ENCODE assay signal across 20 cellular contexts in genomic region chr3:55455915-55456314, GRCh38. TPM values are rescaled to one million over a fixed set of nuclear protein-coding genes. Genes with fewer than 3 reads are reported as not detected.
A peak's percentile ranks its signal among the peaks of the same experiment; 100 is the strongest.
DNase-seq lines count a peak whose midpoint lies in the region; TF ChIP-seq lines count a peak whose summit lies in the region.
"Had no signal": no experiment of that assay in that cellular context is flagged by ENCODE, and none has a peak within 500 bp of the region (broad histone marks: within the 10 kb centered on the region; RNA-seq: fewer than 3 reads in every experiment).

No MANE protein-coding gene starts in this region.

- no peaks in the 10 kb centered on the region for H3K79me2 ChIP-seq in osteoblast (ENCODE audit: insufficient read depth, low read length)

- H3K9me3 Mint-ChIP-seq in nephron (no peaks in the 10 kb centered on the region), mesothelial cell of epicardium (no peaks in the 10 kb centered on the region)

- peaks cover 8% of the 10 kb centered on the region for H3K27me3 Mint-ChIP-seq in nephron (ENCODE audit: low read depth)
- H3K27me3 Mint-ChIP-seq in mesothelial cell of epicardium (ENCODE audit: low read depth), result no peaks in the 10 kb centered on the region

- DNase-seq in ecto neural progenitor cell (ENCODE audit: low spot score) (peak; percentile 41), osteoblast (ENCODE audit: insufficient read length, low spot score, missing footprints) (no peak), mesothelial cell of epicardium (ENCODE audit: low spot score in 2 of 2, unreplicated experiment in 2 of 2) (no peak), NCI-H1436 (lab: John Stamatoyannopoulos, UW) (no peak), NCI-H1930 (lab: John Stamatoyannopoulos, UW) (no peak)
- no peak for DNase-seq in activated CD4-positive, alpha-beta T cell treated with anti-CD3 and anti-CD28 coated beads, Interleukin-2, amount 50 U/mL, for 1 hour
- DNase-seq: ACHN; BE2C; C1 segment of cervical spinal cord; CD4-positive, CD25-positive, alpha-beta regulatory T cell; CD8-positive, alpha-beta memory T cell; COR-L47; DMS 273 treated with DMSO at 0.1 percent for 48 hours; DMS53; DND-41; EL; HCEC 1CT; IMR-90 had no signal

- no peaks in the 10 kb centered on the region for H3K36me3 ChIP-seq in osteoblast (ENCODE audit: insufficient read depth, low read length)
- H3K36me3 ChIP-seq: BE2C had no signal

- H4K20me1 ChIP-seq in osteoblast (ENCODE audit: insufficient read depth, low read length), result no peaks in the 10 kb centered on the region

- H3K27ac ChIP-seq in osteoblast (ENCODE audit: low read depth, low read length), result no peak overlapping the region

- H3K9me3 ChIP-seq in osteoblast (ENCODE audit: low read depth, low read length), result no peaks in the 10 kb centered on the region
- H3K9me3 ChIP-seq: BE2C had no signal

- H3K4me1 Mint-ChIP-seq in nephron (peaks cover 5% of the 10 kb centered on the region), mesothelial cell of epicardium (peaks cover 3% of the 10 kb centered on the region)
- H3K4me1 Mint-ChIP-seq: CD4-positive, CD25-positive, alpha-beta regulatory T cell; CD8-positive, alpha-beta memory T cell had no signal

- H3K4me3 ChIP-seq in osteoblast (ENCODE audit: insufficient read depth, low read length), result no peak overlapping the region
- H3K4me3 ChIP-seq: GM12878 had no signal

- H3K27ac Mint-ChIP-seq in nephron (peak overlapping the region in 2 of 3 experiments; percentile 28 to 61), mesothelial cell of epicardium (no peak overlapping the region)
- H3K27ac Mint-ChIP-seq: CD4-positive, CD25-positive, alpha-beta regulatory T cell; CD8-positive, alpha-beta memory T cell had no signal

- no peak for TF ChIP-seq CTCF in nephron (IDR thresholded peaks at IDR 0.05; ENCODE audit: unreplicated experiment in 3 of 3)
- no peak for TF ChIP-seq CTCF in osteoblast (IDR thresholded peaks at IDR 0.05; ENCODE audit: extremely low read depth, low read depth, low read length)
- TF ChIP-seq CTCF in mesothelial cell of epicardium (IDR thresholded peaks at IDR 0.05; ENCODE audit: unreplicated experiment), result no peak

- no peak overlapping the region for H3K4me2 ChIP-seq in osteoblast (ENCODE audit: insufficient read depth, low read length)

- H3K4me1 ChIP-seq in osteoblast (ENCODE audit: insufficient read depth, low read length), result peaks cover 5% of the 10 kb centered on the region
- H3K4me1 ChIP-seq: BE2C had no signal

- H3K36me3 Mint-ChIP-seq in nephron (ENCODE audit: low read depth) (no peaks in the 10 kb centered on the region), mesothelial cell of epicardium (no peaks in the 10 kb centered on the region)
- H3K36me3 Mint-ChIP-seq: CD4-positive, CD25-positive, alpha-beta regulatory T cell had no signal

- H3K27me3 ChIP-seq in osteoblast (ENCODE audit: insufficient read depth, low read length), result no peaks in the 10 kb centered on the region
- H3K27me3 ChIP-seq: BE2C had no signal

- H2AFZ ChIP-seq in osteoblast (ENCODE audit: low read length), result peak overlapping the region; percentile 66

- H3K4me3 Mint-ChIP-seq in nephron, result no peak overlapping the region
- no peak overlapping the region for H3K4me3 Mint-ChIP-seq in mesothelial cell of epicardium
- H3K4me3 Mint-ChIP-seq: CD4-positive, CD25-positive, alpha-beta regulatory T cell; CD8-positive, alpha-beta memory T cell had no signal

RNA-seq across cellular contexts. Expression of gene WNT5A, which starts 31.2 kb away (rescaled TPM):
- total RNA-seq in osteoblast (116 and 145 TPM in 2 replicates), mesothelial cell of epicardium (59.0 to 63.8 TPM (median 61.7 TPM) in 3 replicates)
- total RNA-seq: CD4-positive, CD25-positive, alpha-beta regulatory T cell; CD8-positive, alpha-beta memory T cell had no signal
